Comparison of ENCODE assay signal across 25 cellular contexts in genomic region chr1:114248162-114248561, GRCh38.
DNase-seq lines count a peak whose midpoint lies in the region; FAIRE-seq and TF ChIP-seq lines count a peak whose summit lies in the region.
"Had no signal": no experiment of that assay in that cellular context is flagged by ENCODE, and none has a peak within 500 bp of the region (broad histone marks: within the 10 kb centered on the region; RNA-seq: fewer than 3 reads in every experiment).

No MANE protein-coding gene starts in this region.

- H3K27ac Mint-ChIP-seq in astrocyte (ENCODE audit: unreplicated experiment), result peak overlapping the region; percentile 60
- H3K27ac Mint-ChIP-seq: CD14-positive monocyte; CD4-positive, alpha-beta memory T cell; CD4-positive, CD25-positive, alpha-beta regulatory T cell; CD8-positive, alpha-beta memory T cell had no signal

- CTCF ChIA-PET in HEK293 (lab: Yijun Ruan, JAX), result interaction anchor here (1.0 kb wide), 1 partner anchor 34 kb away, joined by 3 read pairs; no protein-coding TSS in a partner anchor

- H3K9me3 Mint-ChIP-seq in astrocyte (ENCODE audit: unreplicated experiment), result peaks cover 22% of the 10 kb centered on the region

- DNase-seq in astrocyte (ENCODE audit: low read depth), result no peak
- no peak for DNase-seq in GM12892 (ENCODE audit: insufficient read length)
- no peak for DNase-seq in SK-N-DZ (ENCODE audit: low spot score)
- no peak for DNase-seq in activated CD4-positive, alpha-beta T cell treated with anti-CD3 and anti-CD28 coated beads for 48 hours
- DNase-seq: 8988T; ACHN; BE2C; C1 segment of cervical spinal cord; CD4-positive, alpha-beta memory T cell; CD4-positive, CD25-positive, alpha-beta regulatory T cell; CD8-positive, alpha-beta memory T cell; COR-L47; DMS 273 treated with DMSO at 0.1 percent for 48 hours; DMS153; DMS53; DMS79; DND-41; EL; GDM1 had no signal

- H4K20me1 ChIP-seq in astrocyte (ENCODE audit: insufficient read depth, low read length), result no peaks in the 10 kb centered on the region
- H4K20me1 ChIP-seq: BLaER1 had no signal

- no peak overlapping the region for H3K9ac ChIP-seq in astrocyte (ENCODE audit: low read length)
- H3K9ac ChIP-seq: BLaER1 had no signal

- peaks cover 14% of the 10 kb centered on the region for H3K27me3 Mint-ChIP-seq in astrocyte (ENCODE audit: low read depth, unreplicated experiment)

- H3K27ac ChIP-seq in HEK293 (ENCODE audit: extremely low read depth, low read depth, low read length) (no peak overlapping the region), astrocyte (ENCODE audit: low read depth, low read length) (no peak overlapping the region)
- H3K27ac ChIP-seq: BLaER1 had no signal

- H3K36me3 ChIP-seq in HEK293 (ENCODE audit: control insufficient read depth in 2 of 2, insufficient read depth in 1 of 2, low read length in 2 of 2) (no peaks in the 10 kb centered on the region), astrocyte (ENCODE audit: insufficient read depth, low read length) (no peaks in the 10 kb centered on the region)
- H3K36me3 ChIP-seq: BE2C, BLaER1 had no signal

- H3K36me3 Mint-ChIP-seq in astrocyte (ENCODE audit: low read depth, unreplicated experiment), result no peaks in the 10 kb centered on the region
- H3K36me3 Mint-ChIP-seq: CD14-positive monocyte; CD4-positive, CD25-positive, alpha-beta regulatory T cell had no signal

- POLR2A ChIA-PET in HEK293 (lab: Yijun Ruan, JAX), result no interaction called here

- H3K4me3 ChIP-seq in HEK293 (ENCODE audit: low read depth, low read length), result no peak overlapping the region
- H3K4me3 ChIP-seq in astrocyte (ENCODE audit: insufficient read depth, low read depth, low read length), result no peak overlapping the region
- H3K4me3 ChIP-seq: BLaER1, GM12878 had no signal

- TF ChIP-seq CTCF in HEK293 (tag by site-specific recombination; IDR thresholded peaks at IDR 0.05) (no peak), astrocyte (IDR thresholded peaks at IDR 0.05; ENCODE audit: insufficient read depth, low read depth, low read length) (no peak)

- no peak for TF ChIP-seq POLR2A in GM12892 (IDR thresholded peaks at IDR 0.05; ENCODE audit: low read depth, low read length)

- no peaks in the 10 kb centered on the region for H3K79me2 ChIP-seq in astrocyte (ENCODE audit: insufficient read depth, low read length)

- H3K9me3 ChIP-seq in HEK293 (ENCODE audit: control insufficient read depth, insufficient read depth, low read depth, low read length), result no peaks in the 10 kb centered on the region
- H3K9me3 ChIP-seq in astrocyte (ENCODE audit: insufficient read depth, low read depth, low read length), result no peaks in the 10 kb centered on the region
- H3K9me3 ChIP-seq: BE2C had no signal

- FAIRE-seq in astrocyte (lab: Jason Lieb, UNC), result no peak
- FAIRE-seq in GM12892 (lab: Jason Lieb, UNC), result no peak
- FAIRE-seq: A204.1, GM12878, GM19239 had no signal

- H3K4me1 ChIP-seq in HEK293 (ENCODE audit: control insufficient read depth, insufficient read depth, low read length) (no peaks in the 10 kb centered on the region), astrocyte (ENCODE audit: insufficient read depth, low read length) (no peaks in the 10 kb centered on the region)
- H3K4me1 ChIP-seq: BE2C, BLaER1 had no signal

- H3K4me3 Mint-ChIP-seq in astrocyte (ENCODE audit: unreplicated experiment), result no peak overlapping the region
- H3K4me3 Mint-ChIP-seq: CD14-positive monocyte; CD4-positive, alpha-beta memory T cell; CD8-positive, alpha-beta memory T cell had no signal

- H2AFZ ChIP-seq in astrocyte (ENCODE audit: low read depth, low read length), result no peak overlapping the region

- no peak overlapping the region for H3K4me2 ChIP-seq in astrocyte (ENCODE audit: low read length)
- H3K4me2 ChIP-seq: BLaER1 had no signal

- peaks cover 5% of the 10 kb centered on the region for H3K27me3 ChIP-seq in astrocyte (ENCODE audit: insufficient read depth, low read length)
- H3K27me3 ChIP-seq: BE2C, BLaER1 had no signal

- H3K4me1 Mint-ChIP-seq in astrocyte (ENCODE audit: low read depth, unreplicated experiment), result peaks cover 1% of the 10 kb centered on the region
- H3K4me1 Mint-ChIP-seq: CD14-positive monocyte; CD8-positive, alpha-beta memory T cell had no signal

TF ChIP-seq in HEK293, 187 proteins besides CTCF, POLR2A, EP300 and RAD21:
- no peak for TF ChIP-seq GLIS1 (tag by site-specific recombination; IDR thresholded peaks at IDR 0.05)
- peak; percentile 81 for TF ChIP-seq EGR2 (tag by site-specific recombination; IDR thresholded peaks at IDR 0.05; ENCODE audit: low read depth)
- no peak for TF ChIP-seq ZNF544 (tag by site-specific recombination; IDR thresholded peaks at IDR 0.05)
- no peak for TF ChIP-seq PRDM6 (tag by site-specific recombination; IDR thresholded peaks at IDR 0.05)
- no peak for TF ChIP-seq ZBTB48 (tag by site-specific recombination; IDR thresholded peaks at IDR 0.05)
- TF ChIP-seq ZFHX2 (tag by site-specific recombination; conservative IDR thresholded peaks at IDR 0.05), result peak; percentile 75
- TF ChIP-seq, protein P1, sequence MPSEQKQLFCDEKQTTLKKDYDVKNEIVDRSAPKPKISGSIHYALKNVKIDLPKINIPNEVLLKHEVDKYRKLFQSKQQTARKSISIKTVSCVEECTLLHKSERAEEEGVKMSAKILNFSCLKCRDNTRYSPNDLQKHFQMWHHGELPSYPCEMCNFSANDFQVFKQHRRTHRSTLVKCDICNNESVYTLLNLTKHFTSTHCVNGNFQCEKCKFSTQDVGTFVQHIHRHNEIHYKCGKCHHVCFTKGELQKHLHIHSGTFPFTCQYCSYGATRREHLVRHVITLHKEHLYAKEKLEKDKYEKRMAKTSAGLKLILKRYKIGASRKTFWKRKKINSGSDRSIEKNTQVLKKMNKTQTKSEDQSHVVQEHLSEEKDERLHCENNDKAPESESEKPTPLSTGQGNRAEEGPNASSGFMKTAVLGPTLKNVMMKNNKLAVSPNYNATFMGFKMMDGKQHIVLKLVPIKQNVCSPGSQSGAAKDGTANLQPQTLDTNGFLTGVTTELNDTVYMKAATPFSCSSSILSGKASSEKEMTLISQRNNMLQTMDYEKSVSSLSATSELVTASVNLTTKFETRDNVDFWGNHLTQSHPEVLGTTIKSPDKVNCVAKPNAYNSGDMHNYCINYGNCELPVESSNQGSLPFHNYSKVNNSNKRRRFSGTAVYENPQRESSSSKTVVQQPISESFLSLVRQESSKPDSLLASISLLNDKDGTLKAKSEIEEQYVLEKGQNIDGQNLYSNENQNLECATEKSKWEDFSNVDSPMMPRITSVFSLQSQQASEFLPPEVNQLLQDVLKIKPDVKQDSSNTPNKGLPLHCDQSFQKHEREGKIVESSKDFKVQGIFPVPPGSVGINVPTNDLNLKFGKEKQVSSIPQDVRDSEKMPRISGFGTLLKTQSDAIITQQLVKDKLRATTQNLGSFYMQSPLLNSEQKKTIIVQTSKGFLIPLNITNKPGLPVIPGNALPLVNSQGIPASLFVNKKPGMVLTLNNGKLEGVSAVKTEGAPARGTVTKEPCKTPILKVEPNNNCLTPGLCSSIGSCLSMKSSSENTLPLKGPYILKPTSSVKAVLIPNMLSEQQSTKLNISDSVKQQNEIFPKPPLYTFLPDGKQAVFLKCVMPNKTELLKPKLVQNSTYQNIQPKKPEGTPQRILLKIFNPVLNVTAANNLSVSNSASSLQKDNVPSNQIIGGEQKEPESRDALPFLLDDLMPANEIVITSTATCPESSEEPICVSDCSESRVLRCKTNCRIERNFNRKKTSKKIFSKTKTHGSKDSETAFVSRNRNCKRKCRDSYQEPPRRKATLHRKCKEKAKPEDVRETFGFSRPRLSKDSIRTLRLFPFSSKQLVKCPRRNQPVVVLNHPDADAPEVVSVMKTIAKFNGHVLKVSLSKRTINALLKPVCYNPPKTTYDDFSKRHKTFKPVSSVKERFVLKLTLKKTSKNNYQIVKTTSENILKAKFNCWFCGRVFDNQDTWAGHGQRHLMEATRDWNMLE (tag by site-specific recombination; conservative IDR thresholded peaks at IDR 0.05; ENCODE audit: low read depth), result no peak
- no peak for TF ChIP-seq SETDB1 (IDR thresholded peaks at IDR 0.05; ENCODE audit: insufficient read length, low read length)
